ENCODE assay signal across 1 cellular context in genomic region chr15:41955100-41955499, GRCh38.
A peak's percentile ranks its signal among the peaks of the same experiment; 100 is the strongest.
TF ChIP-seq lines count a peak whose summit lies in the region.

No MANE protein-coding gene starts in this region.

TF ChIP-seq in HepG2, 621 proteins besides CTCF, POLR2A, EP300 and RAD21:
- TF ChIP-seq ZMYM3 (CRISPR knock-in tag; IDR thresholded peaks at IDR 0.05) = peak; percentile 72
- no peak for TF ChIP-seq ZNF563 (CRISPR knock-in tag; IDR thresholded peaks at IDR 0.05)
- peak; percentile 97 for TF ChIP-seq ZNF768 (CRISPR knock-in tag; IDR thresholded peaks at IDR 0.05)
- TF ChIP-seq, protein P1, sequence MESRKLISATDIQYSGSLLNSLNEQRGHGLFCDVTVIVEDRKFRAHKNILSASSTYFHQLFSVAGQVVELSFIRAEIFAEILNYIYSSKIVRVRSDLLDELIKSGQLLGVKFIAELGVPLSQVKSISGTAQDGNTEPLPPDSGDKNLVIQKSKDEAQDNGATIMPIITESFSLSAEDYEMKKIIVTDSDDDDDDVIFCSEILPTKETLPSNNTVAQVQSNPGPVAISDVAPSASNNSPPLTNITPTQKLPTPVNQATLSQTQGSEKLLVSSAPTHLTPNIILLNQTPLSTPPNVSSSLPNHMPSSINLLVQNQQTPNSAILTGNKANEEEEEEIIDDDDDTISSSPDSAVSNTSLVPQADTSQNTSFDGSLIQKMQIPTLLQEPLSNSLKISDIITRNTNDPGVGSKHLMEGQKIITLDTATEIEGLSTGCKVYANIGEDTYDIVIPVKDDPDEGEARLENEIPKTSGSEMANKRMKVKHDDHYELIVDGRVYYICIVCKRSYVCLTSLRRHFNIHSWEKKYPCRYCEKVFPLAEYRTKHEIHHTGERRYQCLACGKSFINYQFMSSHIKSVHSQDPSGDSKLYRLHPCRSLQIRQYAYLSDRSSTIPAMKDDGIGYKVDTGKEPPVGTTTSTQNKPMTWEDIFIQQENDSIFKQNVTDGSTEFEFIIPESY (CRISPR knock-in tag; IDR thresholded peaks at IDR 0.05) = peak; percentile 22; the same call in 1 of the 2 replicates
TF ChIP-seq in HepG2: peak in this region for 3.
